24 cellular contexts compared by ENCODE assay signal in genomic region chr2:73890301-73891092, GRCh38. TPM values are rescaled to one million over a fixed set of nuclear protein-coding genes. Genes with fewer than 3 reads are reported as not detected.
DNase-seq lines count a peak whose midpoint lies in the region; ATAC-seq, FAIRE-seq and TF ChIP-seq lines count a peak whose summit lies in the region.
"Had no signal": no experiment of that assay in that cellular context is flagged by ENCODE, and none has a peak within 500 bp of the region (broad histone marks: within the 10 kb centered on the region; RNA-seq: fewer than 3 reads in every experiment).

No MANE protein-coding gene starts in this region.

- H3K79me2 ChIP-seq in HepG2 (ENCODE audit: insufficient read depth, low read length) (no peaks in the 10 kb centered on the region), astrocyte (ENCODE audit: insufficient read depth, low read length) (peaks cover 20% of the 10 kb centered on the region)

- no peak overlapping the region for H2AFZ ChIP-seq in HepG2 (ENCODE audit: low read length)
- peak overlapping the region; percentile 6 for H2AFZ ChIP-seq in astrocyte (ENCODE audit: low read depth, low read length)

- H3K27ac Mint-ChIP-seq in astrocyte (ENCODE audit: unreplicated experiment): no peak overlapping the region
- no peak overlapping the region for H3K27ac Mint-ChIP-seq in CD4-positive, alpha-beta T cell
- H3K27ac Mint-ChIP-seq: activated CD4-positive, alpha-beta memory T cell treated with anti-CD3 and anti-CD28 coated beads, Interleukin-2, amount 10 ng/mL, durations not matched to agents 7 days and 5 days; activated T-cell treated with anti-CD3 and anti-CD28 coated beads, Interleukin-2, amount 50 U/mL, for 24 hours; stimulated activated naive CD8-positive, alpha-beta T cell treated with anti-CD3 and anti-CD28 coated beads, Interleukin-15, Interleukin-2, amounts not matched to agents 100 ng/mL and 50 ng/mL, for 24 hours had no signal

- H3K36me3 ChIP-seq in HepG2 (replicated peaks in 1 of 2; ENCODE audit: control insufficient read depth in 1 of 2, insufficient read depth in 2 of 2, low read length in 2 of 2): no peaks in the 10 kb centered on the region
- no peaks in the 10 kb centered on the region for H3K36me3 ChIP-seq in right lobe of liver
- no peaks in the 10 kb centered on the region for H3K36me3 ChIP-seq in astrocyte (ENCODE audit: insufficient read depth, low read length)
- peaks cover 23% of the 10 kb centered on the region for H3K36me3 ChIP-seq in muscle layer of colon (ENCODE audit: insufficient read depth, low read length)

- TF ChIP-seq RAD21 in HepG2 (CRISPR knock-in tag; IDR thresholded peaks at IDR 0.05): no peak

- 0% methylated on average over 9 of the region's 9 CpGs for WGBS in HepG2 (ENCODE audit: low lambda C conversion rate)
- 70% methylated on average over 5 of the region's 9 CpGs for WGBS in right lobe of liver (ENCODE audit: insufficient coverage, low coverage, low lambda C conversion rate, missing lambda C conversion rate)

- no peaks in the 10 kb centered on the region for H3K9me3 ChIP-seq in HepG2 (ENCODE audit: low read length)
- no peaks in the 10 kb centered on the region for H3K9me3 ChIP-seq in right lobe of liver
- H3K9me3 ChIP-seq in astrocyte (ENCODE audit: insufficient read depth, low read depth, low read length): no peaks in the 10 kb centered on the region
- no peaks in the 10 kb centered on the region for H3K9me3 ChIP-seq in muscle layer of colon (ENCODE audit: low read length)
- no peaks in the 10 kb centered on the region for H3K9me3 ChIP-seq in CD4-positive, alpha-beta T cell (ENCODE audit: control insufficient read depth, low read length)

- peaks cover 4% of the 10 kb centered on the region for H3K4me1 Mint-ChIP-seq in astrocyte (ENCODE audit: low read depth, unreplicated experiment)
- peaks cover 22% of the 10 kb centered on the region for H3K4me1 Mint-ChIP-seq in CD4-positive, alpha-beta T cell (ENCODE audit: low read depth)

- peak in 1 of 2 experiments; percentile 35; a peak in 1 of 4 replicates for TF ChIP-seq EP300 in HepG2 (IDR thresholded peaks at IDR 0.05; ENCODE audit: low read depth in 2 of 2, low read length in 2 of 2)
- no peak for TF ChIP-seq EP300 in HepG2 (CRISPR knock-in tag; IDR thresholded peaks at IDR 0.05; ENCODE audit: borderline replicate concordance)

- ATAC-seq in HepG2: peak; percentile 84
- ATAC-seq in right lobe of liver: no peak
- no peak for ATAC-seq in CD4-positive, alpha-beta T cell (ENCODE audit: poor library complexity)
- no peak for ATAC-seq in HG03135 (IDR thresholded peaks at IDR 0.05; ENCODE audit: unreplicated experiment)
- ATAC-seq in HG02852 (IDR thresholded peaks at IDR 0.05; ENCODE audit: unreplicated experiment): no peak
- ATAC-seq: naive thymus-derived CD8-positive, alpha-beta T cell had no signal

- H3K27me3 Mint-ChIP-seq in astrocyte (ENCODE audit: low read depth, unreplicated experiment): peaks cover 2% of the 10 kb centered on the region
- no peaks in the 10 kb centered on the region for H3K27me3 Mint-ChIP-seq in CD4-positive, alpha-beta T cell
- H3K27me3 Mint-ChIP-seq: activated T-cell treated with anti-CD3 and anti-CD28 coated beads, Interleukin-2, amount 50 U/mL, for 24 hours; stimulated activated naive CD8-positive, alpha-beta T cell treated with anti-CD3 and anti-CD28 coated beads, Interleukin-15, Interleukin-2, amounts not matched to agents 100 ng/mL and 50 ng/mL, for 24 hours had no signal

- H3K4me1 ChIP-seq in HepG2 (ENCODE audit: insufficient read depth, low read length) (peaks cover 12% of the 10 kb centered on the region), right lobe of liver (no peaks in the 10 kb centered on the region), astrocyte (ENCODE audit: insufficient read depth, low read length) (peaks cover 9% of the 10 kb centered on the region), muscle layer of colon (ENCODE audit: insufficient read depth, low read length) (peaks cover 36% of the 10 kb centered on the region)

- H3K4me3 Mint-ChIP-seq in astrocyte (ENCODE audit: unreplicated experiment): no peak overlapping the region
- no peak overlapping the region for H3K4me3 Mint-ChIP-seq in CD4-positive, alpha-beta T cell
- H3K4me3 Mint-ChIP-seq: activated CD4-positive, alpha-beta memory T cell treated with anti-CD3 and anti-CD28 coated beads, Interleukin-2, amount 10 ng/mL, durations not matched to agents 7 days and 5 days; activated T-cell treated with anti-CD3 and anti-CD28 coated beads, Interleukin-2, amount 50 U/mL, for 24 hours; naive thymus-derived CD8-positive, alpha-beta T cell; stimulated activated naive CD8-positive, alpha-beta T cell treated with anti-CD3 and anti-CD28 coated beads, Interleukin-15, Interleukin-2, amounts not matched to agents 100 ng/mL and 50 ng/mL, for 24 hours had no signal

- CTCF ChIA-PET in HepG2 (lab: Yijun Ruan, JAX; ENCODE audit: low intra/inter-chr PET ratio, low total read pairs): no interaction called here
- CTCF ChIA-PET in CD4-positive, alpha-beta T cell (lab: Charles Lee): no interaction called here

- in situ Hi-C loops in HepG2 (cut with HindIII; ENCODE audit: extremely low pct_ligation_motif_present, low pct_unique_long_range_greater_than_20kb): no loop called here

- peak; percentile 19 for DNase-seq in HepG2 (ENCODE audit: low spot score)
- no peak for DNase-seq in right lobe of liver
- no peak for DNase-seq in astrocyte (ENCODE audit: low read depth)
- DNase-seq in CD4-positive, alpha-beta T cell: no peak
- DNase-seq in RCC 7860 (ENCODE audit: low spot score): no peak
- DNase-seq: activated CD4-positive, alpha-beta memory T cell treated with anti-CD3 and anti-CD28 coated beads, Interleukin-2, amount 10 ng/mL, durations not matched to agents 7 days and 5 days; activated naive CD4-positive, alpha-beta T cell treated with anti-CD3 and anti-CD28 coated beads, Interleukin-2, amount 50 U/mL, for 16 hours; activated T-cell treated with anti-CD3 and anti-CD28 coated beads, Interleukin-2, amount 50 U/mL, for 24 hours; kidney; naive thymus-derived CD8-positive, alpha-beta T cell; NCI-H526; posterior cingulate gyrus; SHP77 treated with DMSO at 0.1 percent for 48 hours; small intestine; stimulated activated CD4-positive, alpha-beta T cell treated with anti-CD3 and anti-CD28 coated beads, Interleukin-2, amount 100 ng/mL, for 48 hours had no signal

- peak overlapping the region; percentile 43; the same call in 1 of the 2 replicates for H3K4me2 ChIP-seq in HepG2 (ENCODE audit: low read depth, low read length)
- H3K4me2 ChIP-seq in astrocyte (ENCODE audit: low read length): peak overlapping the region; percentile 24

- no peak overlapping the region for H3K27ac ChIP-seq in HepG2 (ENCODE audit: extremely low read length, insufficient read depth, low read length)
- H3K27ac ChIP-seq in right lobe of liver: no peak overlapping the region
- H3K27ac ChIP-seq in astrocyte (ENCODE audit: low read depth, low read length): no peak overlapping the region
- peak overlapping the region; percentile 84 for H3K27ac ChIP-seq in muscle layer of colon (ENCODE audit: low read depth, low read length)
- H3K27ac ChIP-seq in CD4-positive, alpha-beta T cell (ENCODE audit: low read depth, low read length): no peak overlapping the region
- H3K27ac ChIP-seq: C4-2B, VCaP had no signal

- intact Hi-C loops in HepG2 (cut with micrococcal nuclease; ENCODE audit: unreplicated experiment): no loop called here
- intact Hi-C loops in right lobe of liver (cut with DNase I): no loop called here
- intact Hi-C loops in CD4-positive, alpha-beta T cell (cut with DNase I, micrococcal nuclease): no loop called here

- FAIRE-seq in HepG2 (lab: Jason Lieb, UNC) (peak; percentile 61), astrocyte (lab: Jason Lieb, UNC) (no peak), RCC 7860 (lab: Jason Lieb, UNC) (no peak)
- FAIRE-seq: colon, small intestine had no signal

- BruUV-seq in HepG2 (replicated peaks; lab: Mats Ljungman, UMichigan): no TSS peak

- H4K20me1 ChIP-seq in HepG2 (ENCODE audit: insufficient read depth, low read length) (no peaks in the 10 kb centered on the region), astrocyte (ENCODE audit: insufficient read depth, low read length) (peaks cover 14% of the 10 kb centered on the region)

- peaks cover 2% of the 10 kb centered on the region for H3K9me3 Mint-ChIP-seq in astrocyte (ENCODE audit: unreplicated experiment)
- no peaks in the 10 kb centered on the region for H3K9me3 Mint-ChIP-seq in CD4-positive, alpha-beta T cell
- H3K9me3 Mint-ChIP-seq: activated CD4-positive, alpha-beta memory T cell treated with anti-CD3 and anti-CD28 coated beads, Interleukin-2, amount 10 ng/mL, durations not matched to agents 7 days and 5 days; naive thymus-derived CD8-positive, alpha-beta T cell had no signal

- H3K4me3 ChIP-seq in HepG2 (replicated peaks in 1 of 3; ENCODE audit: insufficient read depth in 1 of 3, low read depth in 2 of 3, low read length in 3 of 3): 0 out of 6 replicates have a peak overlapping the region, but pooled peaks of 1 of the 3 experiments have one; percentile 0
- no peak overlapping the region for H3K4me3 ChIP-seq in right lobe of liver
- H3K4me3 ChIP-seq in astrocyte (ENCODE audit: insufficient read depth, low read depth, low read length): no peak overlapping the region
- peak overlapping the region in 1 of 2 donors; percentile 12 for H3K4me3 ChIP-seq in muscle layer of colon (ENCODE audit: low read depth in 1 of 2, low read length in 2 of 2)
- H3K4me3 ChIP-seq: lung had no signal

- H3K27me3 ChIP-seq in HepG2 (ENCODE audit: control insufficient read depth in 1 of 2, insufficient read depth in 2 of 2, low read length in 2 of 2) (peaks cover 0 to 46% of the 10 kb centered on the region in 2 experiments), right lobe of liver (no peaks in the 10 kb centered on the region), astrocyte (ENCODE audit: insufficient read depth, low read length) (peaks cover 25% of the 10 kb centered on the region), muscle layer of colon (ENCODE audit: control insufficient read depth in 1 of 2, insufficient read depth in 2 of 2, low read length in 2 of 2) (no peaks in the 10 kb centered on the region)
- H3K27me3 ChIP-seq in CD4-positive, alpha-beta T cell (ENCODE audit: control insufficient read depth, insufficient read depth, low read length): no peaks in the 10 kb centered on the region

- peak overlapping the region; percentile 9; the same call in 1 of the 2 replicates for H3K9ac ChIP-seq in HepG2 (ENCODE audit: insufficient read depth, low read depth, low read length)
- H3K9ac ChIP-seq in astrocyte (ENCODE audit: low read length): no peak overlapping the region
- peak overlapping the region; percentile 55 for H3K9ac ChIP-seq in muscle layer of colon (ENCODE audit: low read length)

- TF ChIP-seq CTCF in HepG2 (CRISPR knock-in tag; IDR thresholded peaks at IDR 0.05) (no peak), right lobe of liver (IDR thresholded peaks at IDR 0.05) (no peak), astrocyte (IDR thresholded peaks at IDR 0.05; ENCODE audit: insufficient read depth, low read depth, low read length) (no peak)
- no peak for TF ChIP-seq CTCF in CD4-positive, alpha-beta T cell (IDR thresholded peaks at IDR 0.05)

- peaks cover 6% of the 10 kb centered on the region for H3K36me3 Mint-ChIP-seq in astrocyte (ENCODE audit: low read depth, unreplicated experiment)
- H3K36me3 Mint-ChIP-seq in CD4-positive, alpha-beta T cell (ENCODE audit: low read depth): no peaks in the 10 kb centered on the region
- H3K36me3 Mint-ChIP-seq: naive thymus-derived CD8-positive, alpha-beta T cell had no signal

- no peak for TF ChIP-seq POLR2A in HepG2 (IDR thresholded peaks at IDR 0.05; ENCODE audit: insufficient read depth in 1 of 2, low read depth in 2 of 2, low read length in 2 of 2)
- no peak for TF ChIP-seq POLR2A in right lobe of liver (IDR thresholded peaks at IDR 0.05)

- POLR2A ChIA-PET in HepG2 (lab: Yijun Ruan, JAX): interaction anchor here (0.9 to 1.4 kb wide), 2 partner anchors 37 to 62 kb away, joined by 3 to 5 read pairs; partner anchors contain the start of genes DGUOK and STAMBP
- POLR2A ChIA-PET in CD4-positive, alpha-beta T cell (lab: Charles Lee): interaction anchor here (0.9 kb wide), 1 partner anchor 37 kb away, joined by 3 read pairs; the partner anchor contains the start of gene DGUOK

RNA-seq across cellular contexts. Expression of gene ACTG2, which starts 2.3 kb away (rescaled TPM):
- total RNA-seq in HepG2 (2016; rRNA removed; fragmentation: Illumina TruSeq; extraction: Trizol) (0.13 and 0.14 TPM in 2 replicates), right lobe of liver (10 to 100 TPM in 1 of 6 experiments, 1 to 10 TPM in 4, under 1 TPM in 1; 0.39 to 12.8 (median 1.1) TPM), astrocyte (298 and 540 TPM in 2 replicates)
- not detected in 2 replicates for total RNA-seq in HepG2 (2016; cell fraction: cytosol; rRNA removed; fragmentation: Illumina TruSeq; extraction: Trizol; ENCODE audit: low read depth)
- 0.06 and 0.43 TPM in 2 replicates for total RNA-seq in HepG2 (2016; cell fraction: insoluble cytoplasmic fraction; rRNA removed; fragmentation: Illumina TruSeq; extraction: Trizol)
- 0.15 TPM in 1 of 2 replicates, not detected in the other for total RNA-seq in HepG2 (2016; cell fraction: membrane; rRNA removed; fragmentation: Illumina TruSeq; extraction: Trizol)
- total RNA-seq in HepG2 (2016; cell fraction: nucleus; rRNA removed; fragmentation: Illumina TruSeq; extraction: Trizol): 0.28 TPM in 1 of 2 replicates, not detected in the other
- polyA plus RNA-seq in HepG2 (2011; rRNA removed): not detected in 2 replicates
- 0.04 and 0.05 TPM in 2 replicates for polyA plus RNA-seq in HepG2 (2011; cell fraction: cytosol; rRNA removed)
- not detected in 2 replicates for polyA plus RNA-seq in HepG2 (2011; cell fraction: nucleus; rRNA removed)
- polyA plus RNA-seq in HepG2 (2012): 0.12 TPM in 1 of 2 replicates, not detected in the other
- 0.11 and 0.15 TPM in 2 replicates for polyA plus RNA-seq in HepG2 (2016; cell fraction: cytosol; fragmentation: Illumina TruSeq; extraction: Trizol; ENCODE audit: low read depth)
- polyA plus RNA-seq in HepG2 (2016; cell fraction: insoluble cytoplasmic fraction; fragmentation: Illumina TruSeq; extraction: Trizol; ENCODE audit: low read depth): 0.32 and 0.35 TPM in 2 replicates
- not detected in 2 replicates for polyA plus RNA-seq in HepG2 (2016; cell fraction: membrane; fragmentation: Illumina TruSeq; extraction: Trizol; ENCODE audit: low read depth)
- 0.45 and 0.98 TPM in 2 replicates for polyA plus RNA-seq in HepG2 (2016; cell fraction: nucleus; fragmentation: Illumina TruSeq; extraction: Trizol; ENCODE audit: insufficient read depth, low read depth)
- 0.28 TPM in 1 of 2 replicates, not detected in the other for polyA minus RNA-seq in HepG2 (2011; rRNA and poly(A)+ RNA removed; ENCODE audit: low replicate concordance)
- not detected in 2 replicates for polyA minus RNA-seq in HepG2 (2011; cell fraction: cytosol; rRNA and poly(A)+ RNA removed)
- polyA minus RNA-seq in HepG2 (2011; cell fraction: nucleus; rRNA and poly(A)+ RNA removed): not detected in 2 replicates
- not detected for total RNA-seq in CD4-positive, alpha-beta T cell
- total RNA-seq: activated CD4-positive, alpha-beta memory T cell treated with anti-CD3 and anti-CD28 coated beads, Interleukin-2, amount 10 ng/mL, durations not matched to agents 7 days and 5 days; naive thymus-derived CD8-positive, alpha-beta T cell; T-helper 1 cell treated with Interleukin-12 subunit alpha and Interleukin-12 subunit beta and Interleukin-4 antibody, amounts not matched to agents 30 ng/mL and 1 ng/mL, for 36 hours had no signal

RNA-seq across cellular contexts. Expression of gene DGUOK, which starts 36.2 kb away (rescaled TPM):
- 105 and 130 TPM in 2 replicates for total RNA-seq in HepG2 (2016; rRNA removed; fragmentation: Illumina TruSeq; extraction: Trizol)
- 22.6 and 22.7 TPM in 2 replicates for total RNA-seq in HepG2 (2016; cell fraction: cytosol; rRNA removed; fragmentation: Illumina TruSeq; extraction: Trizol; ENCODE audit: low read depth)
- total RNA-seq in HepG2 (2016; cell fraction: insoluble cytoplasmic fraction; rRNA removed; fragmentation: Illumina TruSeq; extraction: Trizol): 106 and 144 TPM in 2 replicates
- total RNA-seq in HepG2 (2016; cell fraction: membrane; rRNA removed; fragmentation: Illumina TruSeq; extraction: Trizol): 48.1 and 55.5 TPM in 2 replicates
- 47.4 and 51.2 TPM in 2 replicates for total RNA-seq in HepG2 (2016; cell fraction: nucleus; rRNA removed; fragmentation: Illumina TruSeq; extraction: Trizol)
- 124 and 137 TPM in 2 replicates for polyA plus RNA-seq in HepG2 (2011; rRNA removed)
- 118 and 121 TPM in 2 replicates for polyA plus RNA-seq in HepG2 (2011; cell fraction: cytosol; rRNA removed)
- 36.3 and 40.1 TPM in 2 replicates for polyA plus RNA-seq in HepG2 (2011; cell fraction: nucleus; rRNA removed)
- 107 and 124 TPM in 2 replicates for polyA plus RNA-seq in HepG2 (2012)
- polyA plus RNA-seq in HepG2 (2016; cell fraction: cytosol; fragmentation: Illumina TruSeq; extraction: Trizol; ENCODE audit: low read depth): 26.7 and 29.0 TPM in 2 replicates
- polyA plus RNA-seq in HepG2 (2016; cell fraction: insoluble cytoplasmic fraction; fragmentation: Illumina TruSeq; extraction: Trizol; ENCODE audit: low read depth): 184 and 199 TPM in 2 replicates
- 57.6 and 62.2 TPM in 2 replicates for polyA plus RNA-seq in HepG2 (2016; cell fraction: membrane; fragmentation: Illumina TruSeq; extraction: Trizol; ENCODE audit: low read depth)
- polyA plus RNA-seq in HepG2 (2016; cell fraction: nucleus; fragmentation: Illumina TruSeq; extraction: Trizol; ENCODE audit: insufficient read depth, low read depth): 105 and 115 TPM in 2 replicates
- 25.9 and 35.0 TPM in 2 replicates for polyA minus RNA-seq in HepG2 (2011; rRNA and poly(A)+ RNA removed; ENCODE audit: low replicate concordance)
- 23.1 and 30.6 TPM in 2 replicates for polyA minus RNA-seq in HepG2 (2011; cell fraction: cytosol; rRNA and poly(A)+ RNA removed)
- 23.6 and 37.7 TPM in 2 replicates for polyA minus RNA-seq in HepG2 (2011; cell fraction: nucleus; rRNA and poly(A)+ RNA removed)
- 10 to 100 TPM; 16.6 to 33.1 (median 22.6) TPM for total RNA-seq in right lobe of liver
- 84.8 and 86.3 TPM in 2 replicates for total RNA-seq in astrocyte
- 10 to 100 TPM; 30.5 to 32.0 TPM for total RNA-seq in CD4-positive, alpha-beta T cell

Comparison
In these comparisons a context has a peak if more than half of its experiments do, and no peak if none do; other contexts are left out.
1. RNA of gene ACTG2, which starts 2.3 kb away (total RNA-seq): 298 to 540 TPM in astrocyte; 0.39 to 12.8 TPM in right lobe of liver, not detected in CD4-positive, alpha-beta T cell and 0.06 to 0.43 TPM in HepG2; every median in the first group is over 10 times any median in the second.